In genomic region chr10:12628964-12629766, GRCh38 we compare ENCODE assay signal across 9 cellular contexts.
DNase-seq lines count a peak whose midpoint lies in the region; ATAC-seq lines count a peak whose summit lies in the region.
"Had no signal": no experiment of that assay in that cellular context is flagged by ENCODE, and none has a peak within 500 bp of the region (broad histone marks: within the 10 kb centered on the region; RNA-seq: fewer than 3 reads in every experiment).

No MANE protein-coding gene starts in this region.

- H3K36me3 Mint-ChIP-seq in activated CD8-positive, alpha-beta T cell treated with anti-CD3 and anti-CD28 coated beads, Interleukin-2, amount 10 ng/mL, durations not matched to agents 7 days and 5 days (ENCODE audit: low read depth) = no peaks in the 10 kb centered on the region
- H3K36me3 Mint-ChIP-seq in naive thymus-derived CD4-positive, alpha-beta T cell = peaks cover 0 to 17% (median 4%) of the 10 kb centered on the region in 5 donors
- peaks cover 9% of the 10 kb centered on the region for H3K36me3 Mint-ChIP-seq in T-cell

- H3K4me3 Mint-ChIP-seq in activated CD8-positive, alpha-beta T cell treated with anti-CD3 and anti-CD28 coated beads, Interleukin-2, amount 10 ng/mL, durations not matched to agents 7 days and 5 days = no peak overlapping the region
- peak overlapping the region in 1 of 10 donors; percentile 39 for H3K4me3 Mint-ChIP-seq in naive thymus-derived CD4-positive, alpha-beta T cell
- H3K4me3 Mint-ChIP-seq in T-cell = no peak overlapping the region

- no peaks in the 10 kb centered on the region for H3K27me3 ChIP-seq in naive thymus-derived CD4-positive, alpha-beta T cell (ENCODE audit: control insufficient read depth in 2 of 2, insufficient read depth in 2 of 2, low read length in 2 of 2)
- H3K27me3 ChIP-seq: right atrium auricular region had no signal

- H3K4me1 Mint-ChIP-seq in activated CD8-positive, alpha-beta T cell treated with anti-CD3 and anti-CD28 coated beads, Interleukin-2, amount 10 ng/mL, durations not matched to agents 7 days and 5 days (ENCODE audit: low read depth) = peaks cover 2% of the 10 kb centered on the region
- H3K4me1 Mint-ChIP-seq in naive thymus-derived CD4-positive, alpha-beta T cell = peaks cover 19 to 44% (median 34%) of the 10 kb centered on the region in 7 donors
- peaks cover 13 to 25% (median 18%) of the 10 kb centered on the region in 3 donors for H3K4me1 Mint-ChIP-seq in T-cell

- intact Hi-C loops in naive thymus-derived CD4-positive, alpha-beta T cell (cut with micrococcal nuclease) = no loop called here
- intact Hi-C loops in Right ventricle myocardium superior (cut with DNase I) = no loop called here

- no peak for ATAC-seq in activated CD8-positive, alpha-beta T cell treated with anti-CD3 and anti-CD28 coated beads, Interleukin-2, amount 10 ng/mL, durations not matched to agents 7 days and 5 days
- no peak for ATAC-seq in naive thymus-derived CD4-positive, alpha-beta T cell
- ATAC-seq in T-cell (replicated peaks in 1 of 4) (no peak), Right ventricle myocardium superior (ENCODE audit: poor library complexity) (no peak)

- CTCF ChIA-PET in activated CD8-positive, alpha-beta T cell treated with anti-CD3 and anti-CD28 coated beads, Interleukin-2, amount 10 ng/mL, durations not matched to agents 7 days and 5 days (lab: Charles Lee) = interaction anchor here (1.0 to 1.4 kb wide), 2 partner anchors 27 to 121 kb away, joined by 3 to 4 read pairs; no protein-coding TSS in a partner anchor
- CTCF ChIA-PET in naive thymus-derived CD4-positive, alpha-beta T cell (lab: Charles Lee) = no interaction called here
- CTCF ChIA-PET in T-cell (lab: Charles Lee) = no interaction called here

- no peaks in the 10 kb centered on the region for H3K9me3 Mint-ChIP-seq in activated CD8-positive, alpha-beta T cell treated with anti-CD3 and anti-CD28 coated beads, Interleukin-2, amount 10 ng/mL, durations not matched to agents 7 days and 5 days (ENCODE audit: insufficient read depth)
- H3K9me3 Mint-ChIP-seq in naive thymus-derived CD4-positive, alpha-beta T cell = no peaks in the 10 kb centered on the region
- H3K9me3 Mint-ChIP-seq in T-cell = no peaks in the 10 kb centered on the region

- H3K4me1 ChIP-seq in naive thymus-derived CD4-positive, alpha-beta T cell (ENCODE audit: control insufficient read depth in 2 of 2, insufficient read depth in 2 of 2, low read length in 2 of 2) = no peaks in the 10 kb centered on the region

- no peaks in the 10 kb centered on the region for H3K27me3 Mint-ChIP-seq in activated CD8-positive, alpha-beta T cell treated with anti-CD3 and anti-CD28 coated beads, Interleukin-2, amount 10 ng/mL, durations not matched to agents 7 days and 5 days (ENCODE audit: low read depth)
- H3K27me3 Mint-ChIP-seq in naive thymus-derived CD4-positive, alpha-beta T cell = no peaks in the 10 kb centered on the region
- no peaks in the 10 kb centered on the region for H3K27me3 Mint-ChIP-seq in T-cell

- H3K4me3 ChIP-seq in naive thymus-derived CD4-positive, alpha-beta T cell (ENCODE audit: low read length) = no peak overlapping the region
- H3K4me3 ChIP-seq: left ventricle myocardium inferior, right atrium auricular region had no signal

- DNase-seq in DMS79 treated with DMSO at 0.1 percent for 48 hours (lab: John Stamatoyannopoulos, UW) (peak; percentile 70), NCI-H2081 (lab: John Stamatoyannopoulos, UW) (peak; percentile 50 to 80), middle frontal gyrus (ENCODE audit: extremely low spot score, low spot score) (no peak), T-cell (no peak), Right ventricle myocardium superior (no peak)
- no peak for DNase-seq in activated CD8-positive, alpha-beta T cell treated with anti-CD3 and anti-CD28 coated beads, Interleukin-2, amount 10 ng/mL, durations not matched to agents 7 days and 5 days
- no peak for DNase-seq in naive thymus-derived CD4-positive, alpha-beta T cell
- DNase-seq: left ventricle myocardium inferior had no signal

- no peak overlapping the region for H3K27ac ChIP-seq in naive thymus-derived CD4-positive, alpha-beta T cell (ENCODE audit: low read depth, low read length)
- H3K27ac ChIP-seq: left ventricle myocardium inferior, right atrium auricular region had no signal

- H3K36me3 ChIP-seq in naive thymus-derived CD4-positive, alpha-beta T cell (ENCODE audit: control insufficient read depth in 2 of 3, insufficient read depth in 3 of 3, low read length in 3 of 3) = no peaks in the 10 kb centered on the region
- H3K36me3 ChIP-seq: left ventricle myocardium inferior, right atrium auricular region had no signal

- no peaks in the 10 kb centered on the region for H3K9me3 ChIP-seq in naive thymus-derived CD4-positive, alpha-beta T cell (ENCODE audit: control insufficient read depth in 2 of 3, low read length in 3 of 3)
- H3K9me3 ChIP-seq: right atrium auricular region had no signal

- POLR2A ChIA-PET in activated CD8-positive, alpha-beta T cell treated with anti-CD3 and anti-CD28 coated beads, Interleukin-2, amount 10 ng/mL, durations not matched to agents 7 days and 5 days (lab: Charles Lee) = interaction anchor here (1.4 kb wide), 1 partner anchor 23 kb away, joined by 3 read pairs; no protein-coding TSS in a partner anchor
- POLR2A ChIA-PET in naive thymus-derived CD4-positive, alpha-beta T cell (lab: Charles Lee) = interaction anchor here (1.1 kb wide), 1 partner anchor 10 kb away, joined by 3 read pairs; no protein-coding TSS in a partner anchor
- POLR2A ChIA-PET in T-cell (lab: Charles Lee) = no interaction called here

- H3K27ac Mint-ChIP-seq in activated CD8-positive, alpha-beta T cell treated with anti-CD3 and anti-CD28 coated beads, Interleukin-2, amount 10 ng/mL, durations not matched to agents 7 days and 5 days = peak overlapping the region; percentile 27
- H3K27ac Mint-ChIP-seq in naive thymus-derived CD4-positive, alpha-beta T cell = peak overlapping the region in 6 of 9 donors; percentile 16 to 71 (median 53)
- no peak overlapping the region for H3K27ac Mint-ChIP-seq in T-cell

Comparison
In these comparisons a context has a peak if more than half of its experiments do, and no peak if none do; other contexts are left out.
1. DNase-seq: peak in DMS79 treated with DMSO at 0.1 percent for 48 hours (single experiment) and NCI-H2081 (2 of 2); none in activated CD8-positive, alpha-beta T cell treated with anti-CD3 and anti-CD28 coated beads, Interleukin-2, amount 10 ng/mL, durations not matched to agents 7 days and 5 days (single experiment), naive thymus-derived CD4-positive, alpha-beta T cell (0 of 9), middle frontal gyrus (single experiment), T-cell (0 of 34) and Right ventricle myocardium superior (single experiment).
2. H3K27ac Mint-ChIP-seq: peak in activated CD8-positive, alpha-beta T cell treated with anti-CD3 and anti-CD28 coated beads, Interleukin-2, amount 10 ng/mL, durations not matched to agents 7 days and 5 days (single experiment) and naive thymus-derived CD4-positive, alpha-beta T cell (6 of 9); none in T-cell (0 of 2).
3. POLR2A ChIA-PET loops: an anchor here in activated CD8-positive, alpha-beta T cell treated with anti-CD3 and anti-CD28 coated beads, Interleukin-2, amount 10 ng/mL, durations not matched to agents 7 days and 5 days (1.4 kb wide) and naive thymus-derived CD4-positive, alpha-beta T cell (1.1 kb wide); none called in T-cell.